ENCODE assay signal across 8 cellular contexts in the genomic region with DNA sequence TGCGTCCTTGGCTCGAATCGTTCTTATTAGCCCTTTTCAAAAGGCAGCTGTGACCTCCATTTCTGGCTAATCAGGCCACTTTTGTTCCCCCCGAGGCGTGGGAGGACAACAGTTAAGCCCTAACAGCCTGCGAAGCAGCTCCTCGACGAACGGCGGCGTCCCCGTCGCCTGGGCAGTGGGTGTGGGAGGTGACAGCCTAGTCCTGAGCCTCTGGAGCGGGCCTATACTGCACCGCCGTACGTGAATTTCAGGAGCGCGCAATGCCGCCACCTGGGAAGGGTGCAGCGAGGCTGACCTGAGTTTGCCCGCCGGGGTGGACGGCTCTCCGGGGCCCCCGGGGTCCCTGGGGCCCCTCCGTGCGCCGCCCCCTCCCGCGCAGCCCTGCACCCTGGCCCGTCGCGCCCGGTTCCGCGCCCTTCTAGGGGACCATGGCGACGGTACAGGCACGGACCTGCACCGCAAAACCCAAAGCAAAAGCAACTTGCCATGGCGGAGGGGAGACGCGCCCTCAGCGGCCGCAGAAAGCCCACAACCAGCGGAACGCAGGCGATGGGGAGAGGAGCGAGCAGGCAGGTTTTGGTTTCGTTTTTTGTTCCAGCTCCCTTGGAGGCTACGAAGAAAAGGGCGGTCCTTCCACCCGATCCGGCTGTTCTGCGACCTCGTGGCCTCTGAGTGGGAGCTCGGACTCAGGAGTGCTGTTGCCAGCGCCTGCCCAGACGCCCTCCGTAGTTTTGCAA. TPM values are rescaled to one million over a fixed set of nuclear protein-coding genes. Genes with fewer than 3 reads are reported as not detected.
A peak's percentile ranks its signal among the peaks of the same experiment; 100 is the strongest.
DNase-seq lines count a peak whose midpoint lies in the region; ATAC-seq, FAIRE-seq and TF ChIP-seq lines count a peak whose summit lies in the region.

Gene RBM43, minus strand, starts transcription at position 624 of the 737 bp plus-strand sequence. Its CDS starts 136 bp downstream, at position 488.

- no peaks in the 10 kb centered on the region for H3K9me3 Mint-ChIP-seq in T-helper 2 cell treated with Interferon-gamma antibody and Interleukin-4, amounts not matched to agents 5 μg/mL and 100 μg/mL, for 36 hours
- H3K9me3 Mint-ChIP-seq in astrocyte (ENCODE audit: unreplicated experiment) = no peaks in the 10 kb centered on the region

- no peaks in the 10 kb centered on the region for H3K9me3 ChIP-seq in astrocyte (ENCODE audit: insufficient read depth, low read depth, low read length)
- H3K9me3 ChIP-seq in hepatocyte (ENCODE audit: low read depth) = no peaks in the 10 kb centered on the region

- peak within 1 kb of the TSS; percentile 94 for H3K4me3 Mint-ChIP-seq in T-helper 2 cell treated with Interferon-gamma antibody and Interleukin-4, amounts not matched to agents 5 μg/mL and 100 μg/mL, for 36 hours
- peak within 1 kb of the TSS; percentile 86 for H3K4me3 Mint-ChIP-seq in astrocyte (ENCODE audit: unreplicated experiment)

- H3K27me3 ChIP-seq in astrocyte (ENCODE audit: insufficient read depth, low read length) = no peaks in the 10 kb centered on the region
- no peaks in the 10 kb centered on the region for H3K27me3 ChIP-seq in hepatocyte

- H3K4me1 ChIP-seq in astrocyte (ENCODE audit: insufficient read depth, low read length) (peaks cover 6% of the 10 kb centered on the region), hepatocyte (ENCODE audit: insufficient read depth) (peaks cover 6% of the 10 kb centered on the region)

- peak; percentile 94 for ATAC-seq in HG02763 (IDR thresholded peaks at IDR 0.05; ENCODE audit: unreplicated experiment)

- no peak for FAIRE-seq in astrocyte (lab: Jason Lieb, UNC)

- H2AFZ ChIP-seq in astrocyte (ENCODE audit: low read depth, low read length) (peak within 1 kb of the TSS; percentile 84), hepatocyte (peak within 1 kb of the TSS; percentile 70)

- no peak for TF ChIP-seq CTCF in GM13976 (IDR thresholded peaks at IDR 0.05; ENCODE audit: borderline replicate concordance, control extremely low read depth, extremely low read depth, insufficient read depth, missing control alignments)
- TF ChIP-seq CTCF in astrocyte (IDR thresholded peaks at IDR 0.05; ENCODE audit: insufficient read depth, low read depth, low read length) = no peak
- no peak for TF ChIP-seq CTCF in hepatocyte (IDR thresholded peaks at IDR 0.05; ENCODE audit: poor library complexity)

- H4K20me1 ChIP-seq in astrocyte (ENCODE audit: insufficient read depth, low read length) (no peaks in the 10 kb centered on the region), hepatocyte (ENCODE audit: insufficient read depth, poor library complexity, severe bottlenecking) (no peaks in the 10 kb centered on the region)

- H3K4me3 ChIP-seq in astrocyte (ENCODE audit: insufficient read depth, low read depth, low read length) = peak within 1 kb of the TSS; percentile 71
- H3K4me3 ChIP-seq in hepatocyte = peak within 1 kb of the TSS; percentile 88

- H3K27me3 Mint-ChIP-seq in T-helper 2 cell treated with Interferon-gamma antibody and Interleukin-4, amounts not matched to agents 5 μg/mL and 100 μg/mL, for 36 hours (ENCODE audit: low read depth) = no peaks in the 10 kb centered on the region
- H3K27me3 Mint-ChIP-seq in astrocyte (ENCODE audit: low read depth, unreplicated experiment) = peaks cover 5% of the 10 kb centered on the region

- in situ Hi-C loops in GM13976 (cut with MboI; ENCODE audit: low sequenced_read_pairs, unreplicated experiment) = no loop called here

- H3K27ac Mint-ChIP-seq in T-helper 2 cell treated with Interferon-gamma antibody and Interleukin-4, amounts not matched to agents 5 μg/mL and 100 μg/mL, for 36 hours = peak within 1 kb of the TSS; percentile 99
- H3K27ac Mint-ChIP-seq in astrocyte (ENCODE audit: unreplicated experiment) = peak within 1 kb of the TSS; percentile 82

- WGBS in hepatocyte (ENCODE audit: low lambda C conversion rate, missing lambda C conversion rate) = 5% methylated on average over 56 of the region's 61 CpGs

- H3K27ac ChIP-seq in astrocyte (ENCODE audit: low read depth, low read length) (peak within 1 kb of the TSS; percentile 79), hepatocyte (peak within 1 kb of the TSS; percentile 99)

- H3K36me3 ChIP-seq in astrocyte (ENCODE audit: insufficient read depth, low read length) = no peaks in the 10 kb centered on the region
- no peaks in the 10 kb centered on the region for H3K36me3 ChIP-seq in hepatocyte (replicated peaks; ENCODE audit: insufficient read depth, low read depth)

- DNase-seq in GM13976 (ENCODE audit: low spot score) (peak; percentile 92), NCI-H1417 treated with DMSO at 0.1 percent for 48 hours (lab: John Stamatoyannopoulos, UW) (peak; percentile 30), astrocyte (ENCODE audit: low read depth) (peak; percentile 84), hepatocyte (ENCODE audit: low spot score) (peak; percentile 91), renal cortical epithelial cell (ENCODE audit: low read depth) (peak; percentile 80), NCI-H446 (lab: John Stamatoyannopoulos, UW) (no peak)
- peak; percentile 80 for DNase-seq in T-helper 2 cell treated with Interferon-gamma antibody and Interleukin-4, amounts not matched to agents 5 μg/mL and 100 μg/mL, for 36 hours (ENCODE audit: low spot score)

- peak within 1 kb of the TSS; percentile 86 for H3K4me2 ChIP-seq in astrocyte (ENCODE audit: low read length)
- peak within 1 kb of the TSS; percentile 80 for H3K4me2 ChIP-seq in hepatocyte

- peaks cover 6% of the 10 kb centered on the region for H3K36me3 Mint-ChIP-seq in T-helper 2 cell treated with Interferon-gamma antibody and Interleukin-4, amounts not matched to agents 5 μg/mL and 100 μg/mL, for 36 hours (ENCODE audit: low read depth)
- H3K36me3 Mint-ChIP-seq in astrocyte (ENCODE audit: low read depth, unreplicated experiment) = no peaks in the 10 kb centered on the region

- H3K4me1 Mint-ChIP-seq in T-helper 2 cell treated with Interferon-gamma antibody and Interleukin-4, amounts not matched to agents 5 μg/mL and 100 μg/mL, for 36 hours (ENCODE audit: low read depth) = peaks cover 28% of the 10 kb centered on the region
- H3K4me1 Mint-ChIP-seq in astrocyte (ENCODE audit: low read depth, unreplicated experiment) = peaks cover 7% of the 10 kb centered on the region

- H3K79me2 ChIP-seq in astrocyte (ENCODE audit: insufficient read depth, low read length) (no peaks in the 10 kb centered on the region), hepatocyte (peaks cover 12% of the 10 kb centered on the region)

- no peaks in the 10 kb centered on the region for H3K9me2 ChIP-seq in hepatocyte (replicated peaks; ENCODE audit: insufficient read depth)

- peak within 1 kb of the TSS; percentile 88 for H3K9ac ChIP-seq in astrocyte (ENCODE audit: low read length)

RNA-seq across cellular contexts. Expression of gene RBM43, which starts in this region (rescaled TPM):
- total RNA-seq in astrocyte = 4.8 and 5.5 TPM in 2 replicates
- 3.8 and 4.6 TPM in 2 replicates for total RNA-seq in hepatocyte
- 0.62 and 2.2 TPM in 2 replicates for polyA plus RNA-seq in hepatocyte
- 3.6 and 10.4 TPM in 2 replicates for total RNA-seq in renal cortical epithelial cell

Comparison
In these comparisons a context has a peak if more than half of its experiments do, and no peak if none do; other contexts are left out.
1. DNase-seq: peak in GM13976 (single experiment), NCI-H1417 treated with DMSO at 0.1 percent for 48 hours (single experiment), T-helper 2 cell treated with Interferon-gamma antibody and Interleukin-4, amounts not matched to agents 5 μg/mL and 100 μg/mL, for 36 hours (single experiment), astrocyte (single experiment), hepatocyte (single experiment) and renal cortical epithelial cell (single experiment); none in NCI-H446 (0 of 2).